ENCODE assay signal across 8 cellular contexts in genomic region chr4:89110541-89110985, GRCh38. TPM values are rescaled to one million over a fixed set of nuclear protein-coding genes. Genes with fewer than 3 reads are reported as not detected.
DNase-seq lines count a peak whose midpoint lies in the region; ATAC-seq and TF ChIP-seq lines count a peak whose summit lies in the region.

No MANE protein-coding gene starts in this region.

- H3K27ac ChIP-seq in SK-N-SH (ENCODE audit: low read depth in 2 of 2, low read length in 1 of 2): no peak overlapping the region
- no peak overlapping the region for H3K27ac ChIP-seq in PC-9
- H3K27ac ChIP-seq in ovary: peak overlapping the region in 1 of 2 donors; percentile 70

- H3K36me3 ChIP-seq in SK-N-SH (replicated peaks in 1 of 2; ENCODE audit: control insufficient read depth in 1 of 2, insufficient read depth in 2 of 2, low read length in 1 of 2) (peaks cover 0 to 5% of the 10 kb centered on the region in 2 experiments), PC-9 (ENCODE audit: low read depth) (peaks cover 11% of the 10 kb centered on the region; the same call in 1 of the 2 replicates), ovary (no peaks in the 10 kb centered on the region)

- POLR2A ChIA-PET in SK-N-SH (lab: Yijun Ruan, JAX) (no interaction called here), PC-9 (lab: Charles Lee; ENCODE audit: unreplicated experiment) (no interaction called here)

- DNase-seq in SK-N-SH: no peak
- peak in 1 of 2 experiments; percentile 17 for DNase-seq in PC-9
- DNase-seq in epithelial cell of esophagus (ENCODE audit: low read depth): peak; percentile 19
- DNase-seq in ovary: no peak

- H3K9me2 ChIP-seq in SK-N-SH (no peaks in the 10 kb centered on the region), PC-9 (ENCODE audit: insufficient read depth) (no peaks in the 10 kb centered on the region)

- H3K9me3 ChIP-seq in SK-N-SH (no peaks in the 10 kb centered on the region), PC-9 (ENCODE audit: insufficient read depth, low read depth) (peaks cover 18% of the 10 kb centered on the region; the same call in 1 of the 2 replicates), ovary (no peaks in the 10 kb centered on the region)

- TF ChIP-seq RAD21 in SK-N-SH (IDR thresholded peaks at IDR 0.05; ENCODE audit: low read length): no peak

- H3F3A ChIP-seq in SK-N-SH (replicated peaks; ENCODE audit: insufficient read depth) (no peaks in the 10 kb centered on the region), PC-9 (ENCODE audit: insufficient read depth, low read depth) (peaks cover 7% of the 10 kb centered on the region)

- CTCF ChIA-PET in SK-N-SH (lab: Yijun Ruan, JAX): interaction anchor here (0.5 to 1.1 kb wide), 6 partner anchors 18 to 448 kb away, joined by 3 to 4 read pairs (median 4); partner anchors contain the start of gene FAM13A
- CTCF ChIA-PET in PC-9 (lab: Charles Lee): no interaction called here

- H3K27me3 ChIP-seq in SK-N-SH (ENCODE audit: insufficient read depth) (0 out of 2 replicates have a peak, but pooled peaks cover 20% of the 10 kb centered on the region), PC-9 (ENCODE audit: insufficient read depth, low read depth) (no peaks in the 10 kb centered on the region), ovary (no peaks in the 10 kb centered on the region)

- no peaks in the 10 kb centered on the region for H4K20me1 ChIP-seq in SK-N-SH (ENCODE audit: insufficient read depth)
- no peaks in the 10 kb centered on the region for H4K20me1 ChIP-seq in PC-9 (ENCODE audit: insufficient read depth)

- TF ChIP-seq EP300 in SK-N-SH (IDR thresholded peaks at IDR 0.05; ENCODE audit: borderline replicate concordance in 1 of 2, low read depth in 1 of 2, low read length in 1 of 2) (no peak), ovary (IDR thresholded peaks at IDR 0.05) (no peak)

- H3K79me2 ChIP-seq in SK-N-SH (ENCODE audit: insufficient read depth): no peaks in the 10 kb centered on the region
- peaks cover 18% of the 10 kb centered on the region; the same call in 1 of the 2 replicates for H3K79me2 ChIP-seq in PC-9 (ENCODE audit: low read depth)

- WGBS in SK-N-SH (ENCODE audit: low lambda C conversion rate): 21% methylated on average over 8 of the region's 30 CpGs
- 1% methylated on average over 14 to 30 of the region's 30 CpGs for WGBS in ovary, 3 donors

- peak overlapping the region; percentile 35; the same call in 1 of the 2 replicates for H3K9ac ChIP-seq in SK-N-SH

- H3K4me2 ChIP-seq in SK-N-SH (peak overlapping the region; percentile 93), PC-9 (peak overlapping the region; percentile 79)

- intact Hi-C loops in PC-9 (cut with micrococcal nuclease; ENCODE audit: unreplicated experiment) (loop anchor here (5.0 to 10.0 kb wide), 3 partner anchors 88 to 586 kb away; partner anchors contain the start of gene PYURF), ovary (cut with DNase I) (no loop called here)

- H2AFZ ChIP-seq in SK-N-SH (ENCODE audit: low read depth) (peak overlapping the region; percentile 90), PC-9 (peak overlapping the region; percentile 85)

- TF ChIP-seq CTCF in SK-N-SH (IDR thresholded peaks at IDR 0.05) (no peak), PC-9 (conservative IDR thresholded peaks at IDR 0.05) (no peak), epithelial cell of esophagus (IDR thresholded peaks at IDR 0.05; ENCODE audit: insufficient read depth, low read depth, low read length, missing control alignments) (no peak), ovary (IDR thresholded peaks at IDR 0.05) (no peak)

- TF ChIP-seq POLR2A in ovary (IDR thresholded peaks at IDR 0.05): no peak

- BruUV-seq in PC-9 (replicated peaks; lab: Mats Ljungman, UMichigan): no TSS peak

- H3K4me3 ChIP-seq in SK-N-SH (ENCODE audit: low read depth in 2 of 2, low read length in 1 of 2) (peak overlapping the region; percentile 85 to 86), PC-9 (peak overlapping the region; percentile 73), epithelial cell of esophagus (ENCODE audit: low read length) (peak overlapping the region; percentile 57), ovary (peak overlapping the region; percentile 86)

- ATAC-seq in SK-N-SH treated with all-trans-retinoic acid at 6 μM for 48 hours: no peak
- ATAC-seq in GM19035 (IDR thresholded peaks at IDR 0.05; ENCODE audit: unreplicated experiment): no peak
- no peak for ATAC-seq in GM19452 (IDR thresholded peaks at IDR 0.05; ENCODE audit: unreplicated experiment)
- ATAC-seq in GM18502 (IDR thresholded peaks at IDR 0.05; ENCODE audit: poor library complexity, unreplicated experiment): no peak

- H3K4me1 ChIP-seq in SK-N-SH (ENCODE audit: control insufficient read depth in 1 of 2, insufficient read depth in 2 of 2, low read depth in 1 of 2, low read length in 1 of 2) (peaks cover 0 to 12% of the 10 kb centered on the region in 2 experiments; a peak in 2 of 4 replicates), PC-9 (replicated peaks; ENCODE audit: insufficient read depth) (peaks cover 9% of the 10 kb centered on the region), ovary (ENCODE audit: insufficient read depth) (peaks cover 7% of the 10 kb centered on the region)

TF ChIP-seq in SK-N-SH, 30 proteins besides CTCF, POLR2A, EP300 and RAD21 (continues in another document):
- TF ChIP-seq MXI1 (IDR thresholded peaks at IDR 0.05; ENCODE audit: low read depth, low read length) (no peak), POLR2AphosphoS5 (IDR thresholded peaks at IDR 0.05; ENCODE audit: low read depth, low read length) (no peak), RCOR1 (IDR thresholded peaks at IDR 0.05; ENCODE audit: low read length) (no peak), GABPA (IDR thresholded peaks at IDR 0.05; ENCODE audit: low read depth) (no peak), CHD2 (IDR thresholded peaks at IDR 0.05; ENCODE audit: low read length, partially characterized antibody) (no peak), FOXJ3 (CRISPR knock-in tag; IDR thresholded peaks at IDR 0.05) (no peak), USF2 (IDR thresholded peaks at IDR 0.05; ENCODE audit: borderline replicate concordance, low read depth, low read length) (no peak)
- TF ChIP-seq, protein P1, sequence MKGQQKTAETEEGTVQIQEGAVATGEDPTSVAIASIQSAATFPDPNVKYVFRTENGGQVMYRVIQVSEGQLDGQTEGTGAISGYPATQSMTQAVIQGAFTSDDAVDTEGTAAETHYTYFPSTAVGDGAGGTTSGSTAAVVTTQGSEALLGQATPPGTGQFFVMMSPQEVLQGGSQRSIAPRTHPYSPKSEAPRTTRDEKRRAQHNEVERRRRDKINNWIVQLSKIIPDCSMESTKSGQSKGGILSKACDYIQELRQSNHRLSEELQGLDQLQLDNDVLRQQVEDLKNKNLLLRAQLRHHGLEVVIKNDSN (IDR thresholded peaks at IDR 0.05; ENCODE audit: borderline replicate concordance, low read depth): no peak

TF ChIP-seq in SK-N-SH treated with all-trans-retinoic acid at 6 μM for 48 hours, 23 proteins besides CTCF, POLR2A, EP300 and RAD21:
- no peak for TF ChIP-seq SNAI2 (CRISPR knock-in tag; IDR thresholded peaks at IDR 0.05)
- TF ChIP-seq OSR1 (CRISPR knock-in tag; IDR thresholded peaks at IDR 0.05): no peak

RNA-seq across cellular contexts. Expression of gene TIGD2, which starts 0.8 kb away (rescaled TPM):
- 0.84 and 0.96 TPM in 2 replicates for polyA plus RNA-seq in SK-N-SH (2012; rRNA removed)
- polyA plus RNA-seq in SK-N-SH (2012; cell fraction: cytosol; rRNA removed): 1.3 and 1.5 TPM in 2 replicates
- polyA plus RNA-seq in SK-N-SH (2012; cell fraction: nucleus; rRNA removed): 0.40 and 0.61 TPM in 2 replicates
- 10.9 and 11.5 TPM in 2 replicates for total RNA-seq in PC-9 (2021)
- 1 to 10 TPM; 1.5 to 4.0 (median 2.4) TPM for total RNA-seq in ovary
- polyA plus RNA-seq in ovary: 1 to 10 TPM; 1.8 to 4.0 TPM

RNA-seq across cellular contexts. Expression of gene FAM13A, which starts 53.6 kb away (rescaled TPM):
- 0.67 and 1.1 TPM in 2 replicates for polyA plus RNA-seq in SK-N-SH (2012; rRNA removed)
- 0.75 and 0.76 TPM in 2 replicates for polyA plus RNA-seq in SK-N-SH (2012; cell fraction: cytosol; rRNA removed)
- 1.8 and 2.2 TPM in 2 replicates for polyA plus RNA-seq in SK-N-SH (2012; cell fraction: nucleus; rRNA removed)
- 19.3 and 26.7 TPM in 2 replicates for total RNA-seq in PC-9 (2021)
- 10 to 100 TPM; 29.3 to 51.8 (median 43.0) TPM for total RNA-seq in ovary
- 10 to 100 TPM; 16.7 to 31.3 TPM for polyA plus RNA-seq in ovary
